22 cellular contexts compared by ENCODE assay signal in genomic region chr11:45048313-45048841, GRCh38.
DNase-seq lines count a peak whose midpoint lies in the region; ATAC-seq and TF ChIP-seq lines count a peak whose summit lies in the region.
"Had no signal": no experiment of that assay in that cellular context is flagged by ENCODE, and none has a peak within 500 bp of the region (broad histone marks: within the 10 kb centered on the region; RNA-seq: fewer than 3 reads in every experiment).

No MANE protein-coding gene starts in this region.

- peak overlapping the region; percentile 16 for H3K27ac Mint-ChIP-seq in activated naive CD8-positive, alpha-beta T cell treated with anti-CD3 and anti-CD28 coated beads, Interleukin-2, amount 50 U/mL, for 24 hours
- no peak overlapping the region for H3K27ac Mint-ChIP-seq in activated naive CD8-positive, alpha-beta T cell treated with anti-CD3 and anti-CD28 coated beads for 36 hours
- H3K27ac Mint-ChIP-seq in type B pancreatic cell, result no peak overlapping the region
- no peak overlapping the region for H3K27ac Mint-ChIP-seq in activated CD8-positive, alpha-beta memory T cell treated with anti-CD3 and anti-CD28 coated beads, Interleukin-2, amount 10 ng/mL, durations not matched to agents 7 days and 5 days
- H3K27ac Mint-ChIP-seq: activated CD8-positive, alpha-beta T cell treated with anti-CD3 and anti-CD28 coated beads, Interleukin-2, amount 10 ng/mL, durations not matched to agents 7 days and 5 days; WTC11 had no signal

- ATAC-seq in activated naive CD8-positive, alpha-beta T cell treated with anti-CD3 and anti-CD28 coated beads, Interleukin-2, amount 50 U/mL, for 24 hours, result no peak
- peak; percentile 45 for ATAC-seq in left ventricle myocardium superior
- no peak for ATAC-seq in activated CD8-positive, alpha-beta memory T cell treated with anti-CD3 and anti-CD28 coated beads, Interleukin-2, amount 10 ng/mL, durations not matched to agents 7 days and 5 days
- ATAC-seq: activated CD8-positive, alpha-beta T cell treated with anti-CD3 and anti-CD28 coated beads, Interleukin-2, amount 10 ng/mL, durations not matched to agents 7 days and 5 days; GM12878; K562; naive thymus-derived CD4-positive, alpha-beta T cell; WTC11 had no signal

- intact Hi-C loops in breast epithelium (cut with DNase I; ENCODE audit: low total_unique reads) (no loop called here), left ventricle myocardium superior (cut with micrococcal nuclease) (no loop called here)

- no peaks in the 10 kb centered on the region for H3K9me3 ChIP-seq in breast epithelium
- H3K9me3 ChIP-seq: BE2C, colonic mucosa, thoracic aorta had no signal

- peaks cover 3% of the 10 kb centered on the region for H3K27me3 Mint-ChIP-seq in activated naive CD8-positive, alpha-beta T cell treated with anti-CD3 and anti-CD28 coated beads, Interleukin-2, amount 50 U/mL, for 24 hours
- H3K27me3 Mint-ChIP-seq in activated naive CD8-positive, alpha-beta T cell treated with anti-CD3 and anti-CD28 coated beads for 36 hours, result no peaks in the 10 kb centered on the region
- peaks cover 29% of the 10 kb centered on the region for H3K27me3 Mint-ChIP-seq in type B pancreatic cell
- no peaks in the 10 kb centered on the region for H3K27me3 Mint-ChIP-seq in activated CD8-positive, alpha-beta memory T cell treated with anti-CD3 and anti-CD28 coated beads, Interleukin-2, amount 10 ng/mL, durations not matched to agents 7 days and 5 days
- H3K27me3 Mint-ChIP-seq: naive thymus-derived CD4-positive, alpha-beta T cell had no signal

- no peak for TF ChIP-seq POLR2A in breast epithelium (IDR thresholded peaks at IDR 0.05)

- H3K4me1 ChIP-seq in breast epithelium, result peaks cover 0 to 7% of the 10 kb centered on the region in 2 donors
- H3K4me1 ChIP-seq: colonic mucosa had no signal

- CTCF ChIA-PET in activated CD8-positive, alpha-beta memory T cell treated with anti-CD3 and anti-CD28 coated beads, Interleukin-2, amount 10 ng/mL, durations not matched to agents 7 days and 5 days (lab: Charles Lee), result no interaction called here

- H3K9me3 Mint-ChIP-seq in activated naive CD8-positive, alpha-beta T cell treated with anti-CD3 and anti-CD28 coated beads, Interleukin-2, amount 50 U/mL, for 24 hours, result no peaks in the 10 kb centered on the region
- no peaks in the 10 kb centered on the region for H3K9me3 Mint-ChIP-seq in activated naive CD8-positive, alpha-beta T cell treated with anti-CD3 and anti-CD28 coated beads for 36 hours
- H3K9me3 Mint-ChIP-seq in type B pancreatic cell, result no peaks in the 10 kb centered on the region
- no peaks in the 10 kb centered on the region for H3K9me3 Mint-ChIP-seq in activated CD8-positive, alpha-beta memory T cell treated with anti-CD3 and anti-CD28 coated beads, Interleukin-2, amount 10 ng/mL, durations not matched to agents 7 days and 5 days (ENCODE audit: low read depth)

- no peak overlapping the region for H3K4me3 ChIP-seq in breast epithelium
- H3K4me3 ChIP-seq: colonic mucosa, GM12878, K562, thoracic aorta had no signal

- no peaks in the 10 kb centered on the region for H3K36me3 Mint-ChIP-seq in activated naive CD8-positive, alpha-beta T cell treated with anti-CD3 and anti-CD28 coated beads, Interleukin-2, amount 50 U/mL, for 24 hours (ENCODE audit: low read depth)
- no peaks in the 10 kb centered on the region for H3K36me3 Mint-ChIP-seq in activated naive CD8-positive, alpha-beta T cell treated with anti-CD3 and anti-CD28 coated beads for 36 hours
- H3K36me3 Mint-ChIP-seq in type B pancreatic cell, result no peaks in the 10 kb centered on the region
- no peaks in the 10 kb centered on the region for H3K36me3 Mint-ChIP-seq in activated CD8-positive, alpha-beta memory T cell treated with anti-CD3 and anti-CD28 coated beads, Interleukin-2, amount 10 ng/mL, durations not matched to agents 7 days and 5 days
- H3K36me3 Mint-ChIP-seq: naive thymus-derived CD4-positive, alpha-beta T cell; WTC11 had no signal

- in situ Hi-C loops in ACHN (cut with HindIII; ENCODE audit: low pct_ligation_motif_present, low pct_unique_long_range_greater_than_20kb, low sequenced_read_pairs), result no loop called here

- no peaks in the 10 kb centered on the region for H3K36me3 ChIP-seq in breast epithelium
- H3K36me3 ChIP-seq: BE2C, colonic mucosa, thoracic aorta had no signal

- TF ChIP-seq CTCF in breast epithelium (IDR thresholded peaks at IDR 0.05) (no peak), type B pancreatic cell (conservative IDR thresholded peaks at IDR 0.05) (no peak)

- no peak overlapping the region for H3K4me3 Mint-ChIP-seq in activated naive CD8-positive, alpha-beta T cell treated with anti-CD3 and anti-CD28 coated beads, Interleukin-2, amount 50 U/mL, for 24 hours
- no peak overlapping the region for H3K4me3 Mint-ChIP-seq in activated naive CD8-positive, alpha-beta T cell treated with anti-CD3 and anti-CD28 coated beads for 36 hours
- peak overlapping the region; percentile 23 for H3K4me3 Mint-ChIP-seq in type B pancreatic cell
- H3K4me3 Mint-ChIP-seq in activated CD8-positive, alpha-beta memory T cell treated with anti-CD3 and anti-CD28 coated beads, Interleukin-2, amount 10 ng/mL, durations not matched to agents 7 days and 5 days, result no peak overlapping the region
- H3K4me3 Mint-ChIP-seq: activated CD8-positive, alpha-beta T cell treated with anti-CD3 and anti-CD28 coated beads, Interleukin-2, amount 10 ng/mL, durations not matched to agents 7 days and 5 days; naive thymus-derived CD4-positive, alpha-beta T cell; WTC11 had no signal

- DNase-seq in activated naive CD8-positive, alpha-beta T cell treated with anti-CD3 and anti-CD28 coated beads, Interleukin-2, amount 50 U/mL, for 24 hours, result no peak
- no peak for DNase-seq in activated naive CD8-positive, alpha-beta T cell treated with anti-CD3 and anti-CD28 coated beads for 36 hours
- DNase-seq in breast epithelium (ENCODE audit: low spot score in 2 of 2) (no peak), left ventricle myocardium superior (no peak), type B pancreatic cell (ENCODE audit: extremely low spot score, unreplicated experiment) (no peak), NCI-H1694 (lab: John Stamatoyannopoulos, UW) (no peak), ACHN (no peak)
- no peak for DNase-seq in activated CD8-positive, alpha-beta memory T cell treated with anti-CD3 and anti-CD28 coated beads, Interleukin-2, amount 10 ng/mL, durations not matched to agents 7 days and 5 days
- DNase-seq: 8988T; activated CD8-positive, alpha-beta T cell treated with anti-CD3 and anti-CD28 coated beads, Interleukin-2, amount 10 ng/mL, durations not matched to agents 7 days and 5 days; colonic mucosa; GF-D8; MV-4-11; naive thymus-derived CD4-positive, alpha-beta T cell; NCI-H2029 treated with DMSO at 0.1 percent for 48 hours; NCI-H510A; RPMI8226 had no signal

- H3K27me3 ChIP-seq in breast epithelium, result no peaks in the 10 kb centered on the region
- H3K27me3 ChIP-seq: BE2C, colonic mucosa had no signal

- peak overlapping the region; percentile 18 to 25 for H3K27ac ChIP-seq in breast epithelium
- H3K27ac ChIP-seq: colonic mucosa, thoracic aorta had no signal

- H3K4me1 Mint-ChIP-seq in activated naive CD8-positive, alpha-beta T cell treated with anti-CD3 and anti-CD28 coated beads, Interleukin-2, amount 50 U/mL, for 24 hours, result peaks cover 6% of the 10 kb centered on the region
- peaks cover 5% of the 10 kb centered on the region for H3K4me1 Mint-ChIP-seq in activated naive CD8-positive, alpha-beta T cell treated with anti-CD3 and anti-CD28 coated beads for 36 hours
- H3K4me1 Mint-ChIP-seq in type B pancreatic cell (ENCODE audit: unreplicated experiment), result peaks cover 36% of the 10 kb centered on the region
- H3K4me1 Mint-ChIP-seq in activated CD8-positive, alpha-beta memory T cell treated with anti-CD3 and anti-CD28 coated beads, Interleukin-2, amount 10 ng/mL, durations not matched to agents 7 days and 5 days, result peaks cover 4% of the 10 kb centered on the region
